Comparison of ENCODE assay signal across 28 cellular contexts in genomic region chr6:166872431-166873139, GRCh38.
"Had no signal": no experiment of that assay in that cellular context is flagged by ENCODE, and none has a peak within 500 bp of the region (broad histone marks: within the 10 kb centered on the region; RNA-seq: fewer than 3 reads in every experiment).

No MANE protein-coding gene starts in this region.

- H3K9ac ChIP-seq: parathyroid adenoma had no signal

- H3K4me1 ChIP-seq: breast epithelium, parathyroid adenoma, psoas muscle, sigmoid colon, uterus had no signal

- DNase-seq: activated CD4-positive, alpha-beta memory T cell treated with anti-CD3 and anti-CD28 coated beads, Interleukin-2, amount 10 ng/mL, durations not matched to agents 7 days and 5 days; activated CD4-positive, alpha-beta T cell treated with anti-CD3 and anti-CD28 coated beads for 48 hours; activated CD8-positive, alpha-beta memory T cell treated with anti-CD3 and anti-CD28 coated beads, Interleukin-2, amount 50 U/mL, for 48 hours; activated gamma-delta T cell; activated naive CD4-positive, alpha-beta T cell treated with anti-CD3 and anti-CD28 coated beads, Interleukin-2, amount 10 ng/mL, durations not matched to agents 7 days and 5 days; activated naive CD8-positive, alpha-beta T cell treated with anti-CD3 and anti-CD28 coated beads, Interleukin-2, amount 10 ng/mL, durations not matched to agents 7 days and 5 days; activated T-cell treated with anti-CD3 and anti-CD28 coated beads, Interleukin-2, amount 50 U/mL, for 24 hours; central memory CD4-positive, alpha-beta T cell; foreskin fibroblast; head of caudate nucleus; hypothalamus; midbrain; naive thymus-derived CD8-positive, alpha-beta T cell; occipital lobe; psoas muscle; sigmoid colon; stimulated activated CD4-positive, alpha-beta T cell treated with anti-CD3 and anti-CD28 coated beads, Interleukin-1b, Interleukin-23, amount 100 ng/mL, for 48 hours; stimulated activated CD4-positive, alpha-beta T cell treated with anti-CD3 and anti-CD28 coated beads, Interleukin-4, amount 100 ng/mL, for 4 hours; stimulated activated CD8-positive, alpha-beta memory T cell treated with anti-CD3 and anti-CD28 coated beads, Interleukin-4, amount 100 ng/mL, for 48 hours; stimulated activated naive CD8-positive, alpha-beta T cell treated with anti-CD3 and anti-CD28 coated beads, Interleukin-15, amount 100 ng/mL, for 72 hours; substantia nigra; T-helper 17 cell; T1000; uterus had no signal

- H3K36me3 ChIP-seq: breast epithelium, sigmoid colon, uterus had no signal

- H3K27ac ChIP-seq: breast epithelium, parathyroid adenoma, psoas muscle, sigmoid colon, uterus had no signal

- H3K4me2 ChIP-seq: smooth muscle cell had no signal

- H2AFZ ChIP-seq: parathyroid adenoma had no signal

- H3K27me3 ChIP-seq: breast epithelium, sigmoid colon, uterus had no signal

- ATAC-seq: naive thymus-derived CD8-positive, alpha-beta T cell; psoas muscle; stimulated activated memory B cell treated with anti-CD40 and anti-IgM and Interleukin-4, amounts not matched to agents 10 μg/mL and 1 μg/mL and 100 μg/mL, for 72 hours; stimulated activated naive CD8-positive, alpha-beta T cell treated with anti-CD3 and anti-CD28 coated beads, Interleukin-15, amount 100 ng/mL, for 72 hours; T-helper 17 cell had no signal

- H3K9me3 ChIP-seq: breast epithelium, psoas muscle, sigmoid colon, uterus had no signal

- H3K79me2 ChIP-seq: parathyroid adenoma had no signal

- H3K4me3 ChIP-seq: breast epithelium, psoas muscle, sigmoid colon, smooth muscle cell, uterus had no signal
